9 cellular contexts compared by ENCODE assay signal in the genomic region with DNA sequence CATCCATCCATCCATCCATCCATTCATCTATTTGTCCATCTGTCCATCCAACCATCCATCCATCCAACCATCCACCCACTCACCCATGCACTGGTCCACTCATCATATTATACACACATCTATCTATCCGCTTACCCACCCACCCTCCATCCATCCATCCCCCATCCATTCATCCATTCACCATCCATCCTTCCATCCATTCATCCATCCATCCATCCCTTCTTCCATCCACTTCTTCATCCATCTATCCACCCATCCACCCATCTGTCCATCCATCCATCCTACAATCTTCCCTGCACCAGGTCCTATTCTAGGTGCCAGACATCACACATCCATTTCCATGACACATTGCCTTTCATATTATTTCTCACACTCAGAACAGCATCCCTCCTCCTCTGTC.
"Had no signal": no experiment of that assay in that cellular context is flagged by ENCODE, and none has a peak within 500 bp of the region (broad histone marks: within the 10 kb centered on the region; RNA-seq: fewer than 3 reads in every experiment).

No MANE protein-coding gene starts in this region.

- H3K36me3 ChIP-seq: HAP-1 had no signal

- H3K9me3 ChIP-seq: HAP-1 had no signal

- FAIRE-seq: HepG2 had no signal

- H3K9me3 Mint-ChIP-seq: IgD-negative memory B cell had no signal

- DNase-seq: GM23248, GOT3, H7, KBM-7 had no signal

- H3K27ac ChIP-seq: GM23248, HL-60, KMS-11 had no signal

- H3K27me3 Mint-ChIP-seq: IgD-negative memory B cell had no signal

- H3K4me3 ChIP-seq: GM23248, HAP-1 had no signal

- H3K27ac Mint-ChIP-seq: IgD-negative memory B cell had no signal

- H3K4me1 Mint-ChIP-seq: IgD-negative memory B cell had no signal

- H3K4me3 Mint-ChIP-seq: IgD-negative memory B cell had no signal

- H3K4me1 ChIP-seq: HAP-1 had no signal

- H3K36me3 Mint-ChIP-seq: IgD-negative memory B cell had no signal
